Comparison of ENCODE assay signal across 11 cellular contexts in the genomic region with DNA sequence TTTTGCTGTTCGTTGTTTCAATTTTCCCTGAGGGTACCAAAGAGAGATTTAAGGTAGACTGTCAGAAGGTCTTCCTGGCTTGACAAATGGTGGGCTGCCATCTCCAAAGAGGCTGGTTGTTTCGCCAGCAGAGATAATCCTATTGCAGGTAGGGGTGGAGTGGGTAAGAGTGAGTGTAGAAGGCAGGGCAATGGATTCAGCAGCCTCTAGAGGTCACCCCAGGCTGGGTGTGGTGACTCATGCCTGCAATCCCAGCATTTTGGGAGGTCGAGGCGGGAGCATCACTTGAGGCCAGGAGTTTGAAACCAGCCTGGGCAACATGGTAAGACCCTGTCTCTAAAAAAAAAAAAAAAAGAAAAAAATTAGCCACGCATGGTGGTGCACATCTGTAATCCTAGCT. TPM values are rescaled to one million over a fixed set of nuclear protein-coding genes. Genes with fewer than 3 reads are reported as not detected.
DNase-seq lines count a peak whose midpoint lies in the region; ATAC-seq and TF ChIP-seq lines count a peak whose summit lies in the region.
"Had no signal": no experiment of that assay in that cellular context is flagged by ENCODE, and none has a peak within 500 bp of the region (broad histone marks: within the 10 kb centered on the region; RNA-seq: fewer than 3 reads in every experiment).

No MANE protein-coding gene starts in this region.

- TF ChIP-seq POLR2A in right lobe of liver (IDR thresholded peaks at IDR 0.05): no peak
- TF ChIP-seq POLR2A in stomach (IDR thresholded peaks at IDR 0.05): no peak
- no peak for TF ChIP-seq POLR2A in sigmoid colon (IDR thresholded peaks at IDR 0.05)

- intact Hi-C loops in right lobe of liver (cut with DNase I): no loop called here
- intact Hi-C loops in stomach (cut with DNase I; ENCODE audit: low total_unique reads): no loop called here
- intact Hi-C loops in sigmoid colon (cut with DNase I): no loop called here

- TF ChIP-seq CTCF in WERI-Rb-1 (IDR thresholded peaks at IDR 0.05; ENCODE audit: low read depth, low read length) (peak; percentile 85), right lobe of liver (IDR thresholded peaks at IDR 0.05) (peak in 3 of 4 donors; percentile 36 to 46 (median 42)), stomach (IDR thresholded peaks at IDR 0.05) (peak in 1 of 7 experiments; percentile 8), sigmoid colon (IDR thresholded peaks at IDR 0.05) (peak in 1 of 4 experiments; percentile 5)

- WGBS in right lobe of liver (ENCODE audit: insufficient coverage, low coverage, low lambda C conversion rate, missing lambda C conversion rate): 34% methylated on average over 5 of the region's 5 CpGs
- 61 to 72% (median 65%) methylated on average over 5 of the region's 5 CpGs for WGBS in stomach, 5 donors
- WGBS in sigmoid colon, 2 donors: 51 to 66% methylated on average over 5 of the region's 5 CpGs

- no peaks in the 10 kb centered on the region for H3K9me3 ChIP-seq in WERI-Rb-1 (ENCODE audit: severe bottlenecking)
- H3K9me3 ChIP-seq in right lobe of liver: no peaks in the 10 kb centered on the region
- no peaks in the 10 kb centered on the region for H3K9me3 ChIP-seq in stomach
- no peaks in the 10 kb centered on the region for H3K9me3 ChIP-seq in sigmoid colon

- TF ChIP-seq EP300 in stomach (IDR thresholded peaks at IDR 0.05): no peak
- TF ChIP-seq EP300 in sigmoid colon (IDR thresholded peaks at IDR 0.05): no peak

- H3K36me3 ChIP-seq in WERI-Rb-1 (no peaks in the 10 kb centered on the region), right lobe of liver (no peaks in the 10 kb centered on the region), stomach (no peaks in the 10 kb centered on the region), sigmoid colon (no peaks in the 10 kb centered on the region)

- peak; percentile 29 for DNase-seq in EL
- peak; percentile 64 for DNase-seq in HuH-7 (ENCODE audit: low spot score)
- peak; percentile 79 for DNase-seq in WERI-Rb-1
- DNase-seq in right lobe of liver: peak in 1 of 3 donors; percentile 37
- no peak for DNase-seq in stomach
- no peak for DNase-seq in sigmoid colon
- DNase-seq: NK-92 treated with Interleukin-12 subunit alpha and Interleukin-12 subunit beta, amount 100 ng/mL, for 24 hours; stimulated activated CD4-positive, alpha-beta T cell treated with anti-CD3 and anti-CD28 coated beads, Interleukin-15, amount 100 ng/mL, for 24 hours had no signal

- peak; percentile 40 to 56 (median 52) for ATAC-seq in right lobe of liver
- ATAC-seq in HG03095 (IDR thresholded peaks at IDR 0.05; ENCODE audit: unreplicated experiment): no peak
- ATAC-seq: activated naive CD4-positive, alpha-beta T cell treated with anti-CD3 and anti-CD28 coated beads, Interleukin-2, amount 50 U/mL, for 72 hours had no signal

- H3K4me1 ChIP-seq in right lobe of liver: peaks cover 0 to 37% (median 14%) of the 10 kb centered on the region in 4 donors
- H3K4me1 ChIP-seq in stomach: peaks cover 30 to 51% (median 39%) of the 10 kb centered on the region in 4 donors
- H3K4me1 ChIP-seq in sigmoid colon: peaks cover 3 to 50% (median 43%) of the 10 kb centered on the region in 4 donors

- H3K27ac ChIP-seq in WERI-Rb-1: no peak overlapping the region
- H3K27ac ChIP-seq in right lobe of liver: no peak overlapping the region
- no peak overlapping the region for H3K27ac ChIP-seq in stomach
- H3K27ac ChIP-seq in sigmoid colon: no peak overlapping the region
- H3K27ac ChIP-seq: epithelial cell of prostate had no signal

- H3K4me3 ChIP-seq in WERI-Rb-1 (ENCODE audit: low read depth, low read length) (no peak overlapping the region), right lobe of liver (no peak overlapping the region), stomach (no peak overlapping the region), sigmoid colon (no peak overlapping the region)

- H3K27me3 ChIP-seq in WERI-Rb-1 (ENCODE audit: insufficient read depth, low read depth, severe bottlenecking) (no peaks in the 10 kb centered on the region), right lobe of liver (no peaks in the 10 kb centered on the region), stomach (peaks cover 0 to 35% (median 13%) of the 10 kb centered on the region in 3 donors), sigmoid colon (no peaks in the 10 kb centered on the region)

RNA-seq across cellular contexts. Expression of a gene that starts 34.6 kb away (rescaled TPM):
- 10 to 100 TPM; 13.2 to 20.6 (median 16.6) TPM for total RNA-seq in right lobe of liver
- 10 to 100 TPM in 3 of 5 donors, 1 to 10 TPM in 2; 2.3 to 22.9 (median 14.9) TPM for total RNA-seq in stomach
- polyA plus RNA-seq in stomach: 10 to 100 TPM in 2 of 3 donors, 1 to 10 TPM in 1; 9.5 to 17.2 (median 11.5) TPM
- 10 to 100 TPM; 25.2 to 46.0 (median 31.9) TPM for total RNA-seq in sigmoid colon
- 10 to 100 TPM in 1 of 3 donors, 1 to 10 TPM in 2; 5.1 to 14.7 (median 7.8) TPM for polyA plus RNA-seq in sigmoid colon

RNA-seq across cellular contexts. Expression of a gene that starts 44.3 kb away (rescaled TPM):
- total RNA-seq in right lobe of liver (10 to 100 TPM; 50.8 to 76.7 (median 72.0) TPM), stomach (100 to 1,000 TPM in 2 of 5 donors, 10 to 100 TPM in 3; 30.1 to 229 (median 74.0) TPM), sigmoid colon (10 to 100 TPM; 41.0 to 59.2 (median 55.6) TPM)
- polyA plus RNA-seq in stomach (100 to 1,000 TPM in 1 of 3 donors, 10 to 100 TPM in 2; 23.3 to 230 (median 49.7) TPM), sigmoid colon (10 to 100 TPM; 13.2 to 38.4 (median 15.3) TPM)

RNA-seq across cellular contexts. Expression of a gene that starts 48.7 kb away (rescaled TPM):
- total RNA-seq in right lobe of liver (under 1 TPM in 4 of 6 experiments, not detected in 2; 0.31 to 0.62 (median 0.38) TPM), stomach (10 to 100 TPM in 2 of 5 donors, 1 to 10 TPM in 2, not detected in 1; 2.2 to 16.3 (median 8.1) TPM), sigmoid colon (1 to 10 TPM in 2 of 4 donors, under 1 TPM in 2; 0.41 to 4.3 (median 1.3) TPM)
- polyA plus RNA-seq in stomach (1 to 10 TPM; 2.9 to 8.6 (median 5.2) TPM), sigmoid colon (1 to 10 TPM in 2 of 3 donors, not detected in 1; 1.4 to 2.0 TPM)

Comparison
In these comparisons a context has a peak if more than half of its experiments do, and no peak if none do; other contexts are left out.
1. DNase-seq: peak in EL (single experiment), HuH-7 (single experiment) and WERI-Rb-1 (single experiment); none in stomach (single experiment) and sigmoid colon (single experiment).